9 cellular contexts compared by ENCODE assay signal in genomic region chr9:99259231-99259918, GRCh38. TPM values are rescaled to one million over a fixed set of nuclear protein-coding genes. Genes with fewer than 3 reads are reported as not detected.
DNase-seq lines count a peak whose midpoint lies in the region; ATAC-seq, FAIRE-seq and TF ChIP-seq lines count a peak whose summit lies in the region.
"Had no signal": no experiment of that assay in that cellular context is flagged by ENCODE, and none has a peak within 500 bp of the region (broad histone marks: within the 10 kb centered on the region; RNA-seq: fewer than 3 reads in every experiment).

No MANE protein-coding gene starts in this region.

- H3K27me3 ChIP-seq in bronchial epithelial cell (ENCODE audit: control insufficient read depth, insufficient read depth, low read length), result no peaks in the 10 kb centered on the region
- H3K27me3 ChIP-seq: BLaER1 had no signal

- peak overlapping the region in 14 of 21 experiments; percentile 4 to 74 (median 36) for H3K27ac ChIP-seq in skin epidermis
- H3K27ac ChIP-seq: BLaER1 had no signal

- TF ChIP-seq CTCF in bronchial epithelial cell (IDR thresholded peaks at IDR 0.05; ENCODE audit: insufficient read depth, low read length, severe bottlenecking), result no peak

- in situ Hi-C loops in SK-MEL-5 (cut with HindIII; ENCODE audit: low pct_unique_long_range_greater_than_20kb, low sequenced_read_pairs), result no loop called here

- no peaks in the 10 kb centered on the region for H3K36me3 ChIP-seq in bronchial epithelial cell (ENCODE audit: control insufficient read depth, insufficient read depth, low read length)
- H3K36me3 ChIP-seq: BLaER1 had no signal

- no peak for ATAC-seq in GM21515 (IDR thresholded peaks at IDR 0.05; ENCODE audit: unreplicated experiment)

- H3K4me3 ChIP-seq in bronchial epithelial cell (ENCODE audit: low read depth, low read length) (peak overlapping the region; percentile 19), skin epidermis (peak overlapping the region in 5 of 7 experiments; percentile 1 to 30 (median 7))
- H3K4me3 ChIP-seq: BLaER1 had no signal

- peak; percentile 19 for DNase-seq in activated CD4-positive, CD25-positive, alpha-beta regulatory T cell treated with anti-CD3 and anti-CD28 coated beads, Interleukin-2, amount 50 U/mL, for 16 hours (ENCODE audit: low read depth, low spot score)
- no peak for DNase-seq in activated CD4-positive, CD25-positive, alpha-beta regulatory T cell treated with anti-CD3 and anti-CD28 coated beads, Interleukin-2, amount 50 U/mL, for 72 hours
- peak; percentile 68 for DNase-seq in SK-MEL-5 (ENCODE audit: low read depth, low spot score)
- DNase-seq in bronchial epithelial cell (ENCODE audit: low read depth), result no peak
- DNase-seq in iris pigment epithelial cell (ENCODE audit: low read depth), result peak; percentile 55
- no peak for DNase-seq in NOMO-1 treated with DMSO at 0.1 percent for 48 hours (lab: John Stamatoyannopoulos, UW; ENCODE audit: unreplicated experiment)

- no peak for FAIRE-seq in bronchial epithelial cell (lab: Jason Lieb, UNC)

RNA-seq across cellular contexts. Expression of gene SEC61B, which starts 37.3 kb away (rescaled TPM):
- total RNA-seq in SK-MEL-5 (2014; rRNA removed; shearing (Covaris generic)), result 178 and 189 TPM in 2 replicates
- 131 and 172 TPM in 2 replicates for polyA plus RNA-seq in SK-MEL-5 (2015; cell fraction: cytosol; rRNA removed)
- polyA plus RNA-seq in SK-MEL-5 (2015; cell fraction: nucleus; rRNA removed), result 24.3 and 42.6 TPM in 2 replicates
- total RNA-seq in bronchial epithelial cell, result 62.9 and 77.2 TPM in 2 replicates

RNA-seq across cellular contexts. Expression of gene ALG2, which starts 37.6 kb away (rescaled TPM):
- total RNA-seq in SK-MEL-5 (2014; rRNA removed; shearing (Covaris generic)), result 60.0 and 64.0 TPM in 2 replicates
- polyA plus RNA-seq in SK-MEL-5 (2015; cell fraction: cytosol; rRNA removed), result 54.2 and 59.0 TPM in 2 replicates
- polyA plus RNA-seq in SK-MEL-5 (2015; cell fraction: nucleus; rRNA removed), result 44.1 and 53.1 TPM in 2 replicates
- total RNA-seq in bronchial epithelial cell, result 33.2 and 55.0 TPM in 2 replicates

Comparison
In these comparisons a context has a peak if more than half of its experiments do, and no peak if none do; other contexts are left out.
1. DNase-seq: peak in activated CD4-positive, CD25-positive, alpha-beta regulatory T cell treated with anti-CD3 and anti-CD28 coated beads, Interleukin-2, amount 50 U/mL, for 16 hours (single experiment), SK-MEL-5 (single experiment) and iris pigment epithelial cell (single experiment); none in activated CD4-positive, CD25-positive, alpha-beta regulatory T cell treated with anti-CD3 and anti-CD28 coated beads, Interleukin-2, amount 50 U/mL, for 72 hours (single experiment), bronchial epithelial cell (single experiment) and NOMO-1 treated with DMSO at 0.1 percent for 48 hours (single experiment).